ENCODE assay signal across 8 cellular contexts in genomic region chrX:63275127-63275526, GRCh38.
A peak's percentile ranks its signal among the peaks of the same experiment; 100 is the strongest.
DNase-seq lines count a peak whose midpoint lies in the region; ATAC-seq and TF ChIP-seq lines count a peak whose summit lies in the region.

No MANE protein-coding gene starts in this region.

- no peaks in the 10 kb centered on the region for H3K9me3 Mint-ChIP-seq in activated CD4-positive, alpha-beta memory T cell treated with anti-CD3 and anti-CD28 coated beads for 36 hours

- ATAC-seq in HG02642 (IDR thresholded peaks at IDR 0.05; ENCODE audit: poor library complexity, unreplicated experiment), result peak; percentile 63

- DNase-seq in GM10248 (ENCODE audit: extremely low spot score) (peak; percentile 18), left kidney (ENCODE audit: low read depth, low spot score) (peak; percentile 45), NCI-H1105 treated with DMSO at 0.1 percent for 48 hours (lab: John Stamatoyannopoulos, UW) (no peak), NCI-H187 (lab: John Stamatoyannopoulos, UW) (no peak), SK-N-DZ (ENCODE audit: low spot score) (no peak), GDM1 (lab: John Stamatoyannopoulos, UW) (no peak)
- DNase-seq in activated CD4-positive, alpha-beta memory T cell treated with anti-CD3 and anti-CD28 coated beads for 36 hours, result peak; percentile 22

- POLR2A ChIA-PET in GM10248 (lab: Yijun Ruan, JAX), result no interaction called here
- POLR2A ChIA-PET in activated CD4-positive, alpha-beta memory T cell treated with anti-CD3 and anti-CD28 coated beads for 36 hours (lab: Charles Lee), result no interaction called here

- intact Hi-C loops in activated CD4-positive, alpha-beta memory T cell treated with anti-CD3 and anti-CD28 coated beads for 36 hours (cut with micrococcal nuclease), result no loop called here

- CTCF ChIA-PET in GM10248 (lab: Yijun Ruan, JAX), result interaction anchor here (1.0 to 1.6 kb wide), 3 partner anchors 15 to 25 kb away, joined by 3 read pairs; no protein-coding TSS in a partner anchor
- CTCF ChIA-PET in activated CD4-positive, alpha-beta memory T cell treated with anti-CD3 and anti-CD28 coated beads for 36 hours (lab: Charles Lee), result interaction anchor here (0.6 to 0.9 kb wide), 4 partner anchors 24 to 412 kb away, joined by 3 to 5 read pairs (median 4); no protein-coding TSS in a partner anchor

- H3K27ac Mint-ChIP-seq in activated CD4-positive, alpha-beta memory T cell treated with anti-CD3 and anti-CD28 coated beads for 36 hours, result no peak overlapping the region

- H3K4me3 Mint-ChIP-seq in activated CD4-positive, alpha-beta memory T cell treated with anti-CD3 and anti-CD28 coated beads for 36 hours, result no peak overlapping the region

- H3K27me3 Mint-ChIP-seq in activated CD4-positive, alpha-beta memory T cell treated with anti-CD3 and anti-CD28 coated beads for 36 hours, result no peaks in the 10 kb centered on the region

- TF ChIP-seq CTCF in GM10248 (IDR thresholded peaks at IDR 0.05; ENCODE audit: control extremely low read depth, extremely low read depth, low read depth, missing control alignments), result peak; percentile 43

- H3K4me1 Mint-ChIP-seq in activated CD4-positive, alpha-beta memory T cell treated with anti-CD3 and anti-CD28 coated beads for 36 hours (ENCODE audit: low read depth), result no peaks in the 10 kb centered on the region

- no peaks in the 10 kb centered on the region for H3K36me3 Mint-ChIP-seq in activated CD4-positive, alpha-beta memory T cell treated with anti-CD3 and anti-CD28 coated beads for 36 hours

Comparison
In these comparisons a context has a peak if more than half of its experiments do, and no peak if none do; other contexts are left out.
1. DNase-seq: peak in GM10248 (single experiment), activated CD4-positive, alpha-beta memory T cell treated with anti-CD3 and anti-CD28 coated beads for 36 hours (single experiment) and left kidney (single experiment); none in NCI-H1105 treated with DMSO at 0.1 percent for 48 hours (single experiment), NCI-H187 (0 of 2), SK-N-DZ (single experiment) and GDM1 (single experiment).